Comparison of ENCODE assay signal across 1 cellular context in the genomic region with DNA sequence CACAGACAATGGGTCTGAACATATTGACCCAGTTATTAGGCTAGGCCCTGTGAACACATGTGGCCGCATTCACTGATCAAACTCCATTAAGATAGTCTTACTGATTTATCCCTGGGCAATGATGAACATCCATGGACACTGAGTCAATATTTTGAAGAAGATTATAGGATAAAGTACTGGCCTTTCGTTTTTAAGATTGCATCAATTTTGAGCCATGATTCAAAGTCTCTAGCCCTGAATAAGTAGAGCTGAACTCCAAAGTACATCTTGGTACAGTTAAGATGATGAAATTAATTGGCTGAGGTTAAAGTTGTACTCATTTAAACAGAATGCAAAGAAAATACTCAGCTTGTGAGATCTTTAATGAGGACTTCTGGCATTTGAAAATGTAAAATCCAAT.
TF ChIP-seq lines count a peak whose summit lies in the region.

No MANE protein-coding gene starts in this region.

TF ChIP-seq in GM12878, 131 proteins besides CTCF, POLR2A, EP300 and RAD21 (continued from another document):
- TF ChIP-seq, protein P1, sequence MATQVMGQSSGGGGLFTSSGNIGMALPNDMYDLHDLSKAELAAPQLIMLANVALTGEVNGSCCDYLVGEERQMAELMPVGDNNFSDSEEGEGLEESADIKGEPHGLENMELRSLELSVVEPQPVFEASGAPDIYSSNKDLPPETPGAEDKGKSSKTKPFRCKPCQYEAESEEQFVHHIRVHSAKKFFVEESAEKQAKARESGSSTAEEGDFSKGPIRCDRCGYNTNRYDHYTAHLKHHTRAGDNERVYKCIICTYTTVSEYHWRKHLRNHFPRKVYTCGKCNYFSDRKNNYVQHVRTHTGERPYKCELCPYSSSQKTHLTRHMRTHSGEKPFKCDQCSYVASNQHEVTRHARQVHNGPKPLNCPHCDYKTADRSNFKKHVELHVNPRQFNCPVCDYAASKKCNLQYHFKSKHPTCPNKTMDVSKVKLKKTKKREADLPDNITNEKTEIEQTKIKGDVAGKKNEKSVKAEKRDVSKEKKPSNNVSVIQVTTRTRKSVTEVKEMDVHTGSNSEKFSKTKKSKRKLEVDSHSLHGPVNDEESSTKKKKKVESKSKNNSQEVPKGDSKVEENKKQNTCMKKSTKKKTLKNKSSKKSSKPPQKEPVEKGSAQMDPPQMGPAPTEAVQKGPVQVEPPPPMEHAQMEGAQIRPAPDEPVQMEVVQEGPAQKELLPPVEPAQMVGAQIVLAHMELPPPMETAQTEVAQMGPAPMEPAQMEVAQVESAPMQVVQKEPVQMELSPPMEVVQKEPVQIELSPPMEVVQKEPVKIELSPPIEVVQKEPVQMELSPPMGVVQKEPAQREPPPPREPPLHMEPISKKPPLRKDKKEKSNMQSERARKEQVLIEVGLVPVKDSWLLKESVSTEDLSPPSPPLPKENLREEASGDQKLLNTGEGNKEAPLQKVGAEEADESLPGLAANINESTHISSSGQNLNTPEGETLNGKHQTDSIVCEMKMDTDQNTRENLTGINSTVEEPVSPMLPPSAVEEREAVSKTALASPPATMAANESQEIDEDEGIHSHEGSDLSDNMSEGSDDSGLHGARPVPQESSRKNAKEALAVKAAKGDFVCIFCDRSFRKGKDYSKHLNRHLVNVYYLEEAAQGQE (IDR thresholded peaks at IDR 0.05; ENCODE audit: low read depth, low read length), result no peak
- no peak for TF ChIP-seq FOS (IDR thresholded peaks at IDR 0.05; ENCODE audit: borderline replicate concordance, extremely low read depth, insufficient read length)
- no peak for TF ChIP-seq CHD4 (IDR thresholded peaks at IDR 0.05)
- no peak for TF ChIP-seq ZSCAN29 (IDR thresholded peaks at IDR 0.05)
- TF ChIP-seq EGR1 (IDR thresholded peaks at IDR 0.05; ENCODE audit: borderline replicate concordance in 1 of 2, low read depth in 2 of 2, low read length in 2 of 2), result no peak
- TF ChIP-seq RFX5 (IDR thresholded peaks at IDR 0.05; ENCODE audit: low read depth, low read length), result no peak
- no peak for TF ChIP-seq ESRRA (IDR thresholded peaks at IDR 0.05; ENCODE audit: low read length)
- TF ChIP-seq MEF2A (IDR thresholded peaks at IDR 0.05; ENCODE audit: insufficient read depth, low read depth, low read length), result no peak
- no peak for TF ChIP-seq MXI1 (IDR thresholded peaks at IDR 0.05; ENCODE audit: low read depth, low read length)
- TF ChIP-seq HDAC6 (IDR thresholded peaks at IDR 0.05; ENCODE audit: unreplicated experiment), result no peak
TF ChIP-seq in GM12878: peak in this region for 0.
